2 cellular contexts compared by ENCODE assay signal in genomic region chr3:27500986-27501385, GRCh38.
TF ChIP-seq lines count a peak whose summit lies in the region.

No MANE protein-coding gene starts in this region.

TF ChIP-seq in HepG2, 621 proteins besides CTCF, POLR2A, EP300 and RAD21:
- TF ChIP-seq, protein P1, sequence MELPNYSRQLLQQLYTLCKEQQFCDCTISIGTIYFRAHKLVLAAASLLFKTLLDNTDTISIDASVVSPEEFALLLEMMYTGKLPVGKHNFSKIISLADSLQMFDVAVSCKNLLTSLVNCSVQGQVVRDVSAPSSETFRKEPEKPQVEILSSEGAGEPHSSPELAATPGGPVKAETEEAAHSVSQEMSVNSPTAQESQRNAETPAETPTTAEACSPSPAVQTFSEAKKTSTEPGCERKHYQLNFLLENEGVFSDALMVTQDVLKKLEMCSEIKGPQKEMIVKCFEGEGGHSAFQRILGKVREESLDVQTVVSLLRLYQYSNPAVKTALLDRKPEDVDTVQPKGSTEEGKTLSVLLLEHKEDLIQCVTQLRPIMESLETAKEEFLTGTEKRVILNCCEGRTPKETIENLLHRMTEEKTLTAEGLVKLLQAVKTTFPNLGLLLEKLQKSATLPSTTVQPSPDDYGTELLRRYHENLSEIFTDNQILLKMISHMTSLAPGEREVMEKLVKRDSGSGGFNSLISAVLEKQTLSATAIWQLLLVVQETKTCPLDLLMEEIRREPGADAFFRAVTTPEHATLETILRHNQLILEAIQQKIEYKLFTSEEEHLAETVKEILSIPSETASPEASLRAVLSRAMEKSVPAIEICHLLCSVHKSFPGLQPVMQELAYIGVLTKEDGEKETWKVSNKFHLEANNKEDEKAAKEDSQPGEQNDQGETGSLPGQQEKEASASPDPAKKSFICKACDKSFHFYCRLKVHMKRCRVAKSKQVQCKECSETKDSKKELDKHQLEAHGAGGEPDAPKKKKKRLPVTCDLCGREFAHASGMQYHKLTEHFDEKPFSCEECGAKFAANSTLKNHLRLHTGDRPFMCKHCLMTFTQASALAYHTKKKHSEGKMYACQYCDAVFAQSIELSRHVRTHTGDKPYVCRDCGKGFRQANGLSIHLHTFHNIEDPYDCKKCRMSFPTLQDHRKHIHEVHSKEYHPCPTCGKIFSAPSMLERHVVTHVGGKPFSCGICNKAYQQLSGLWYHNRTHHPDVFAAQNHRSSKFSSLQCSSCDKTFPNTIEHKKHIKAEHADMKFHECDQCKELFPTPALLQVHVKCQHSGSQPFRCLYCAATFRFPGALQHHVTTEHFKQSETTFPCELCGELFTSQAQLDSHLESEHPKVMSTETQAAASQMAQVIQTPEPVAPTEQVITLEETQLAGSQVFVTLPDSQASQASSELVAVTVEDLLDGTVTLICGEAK (IDR thresholded peaks at IDR 0.05), result no peak
- TF ChIP-seq, protein P1 (CRISPR knock-in tag; IDR thresholded peaks at IDR 0.05), result peak; percentile 90
- TF ChIP-seq, protein P2, sequence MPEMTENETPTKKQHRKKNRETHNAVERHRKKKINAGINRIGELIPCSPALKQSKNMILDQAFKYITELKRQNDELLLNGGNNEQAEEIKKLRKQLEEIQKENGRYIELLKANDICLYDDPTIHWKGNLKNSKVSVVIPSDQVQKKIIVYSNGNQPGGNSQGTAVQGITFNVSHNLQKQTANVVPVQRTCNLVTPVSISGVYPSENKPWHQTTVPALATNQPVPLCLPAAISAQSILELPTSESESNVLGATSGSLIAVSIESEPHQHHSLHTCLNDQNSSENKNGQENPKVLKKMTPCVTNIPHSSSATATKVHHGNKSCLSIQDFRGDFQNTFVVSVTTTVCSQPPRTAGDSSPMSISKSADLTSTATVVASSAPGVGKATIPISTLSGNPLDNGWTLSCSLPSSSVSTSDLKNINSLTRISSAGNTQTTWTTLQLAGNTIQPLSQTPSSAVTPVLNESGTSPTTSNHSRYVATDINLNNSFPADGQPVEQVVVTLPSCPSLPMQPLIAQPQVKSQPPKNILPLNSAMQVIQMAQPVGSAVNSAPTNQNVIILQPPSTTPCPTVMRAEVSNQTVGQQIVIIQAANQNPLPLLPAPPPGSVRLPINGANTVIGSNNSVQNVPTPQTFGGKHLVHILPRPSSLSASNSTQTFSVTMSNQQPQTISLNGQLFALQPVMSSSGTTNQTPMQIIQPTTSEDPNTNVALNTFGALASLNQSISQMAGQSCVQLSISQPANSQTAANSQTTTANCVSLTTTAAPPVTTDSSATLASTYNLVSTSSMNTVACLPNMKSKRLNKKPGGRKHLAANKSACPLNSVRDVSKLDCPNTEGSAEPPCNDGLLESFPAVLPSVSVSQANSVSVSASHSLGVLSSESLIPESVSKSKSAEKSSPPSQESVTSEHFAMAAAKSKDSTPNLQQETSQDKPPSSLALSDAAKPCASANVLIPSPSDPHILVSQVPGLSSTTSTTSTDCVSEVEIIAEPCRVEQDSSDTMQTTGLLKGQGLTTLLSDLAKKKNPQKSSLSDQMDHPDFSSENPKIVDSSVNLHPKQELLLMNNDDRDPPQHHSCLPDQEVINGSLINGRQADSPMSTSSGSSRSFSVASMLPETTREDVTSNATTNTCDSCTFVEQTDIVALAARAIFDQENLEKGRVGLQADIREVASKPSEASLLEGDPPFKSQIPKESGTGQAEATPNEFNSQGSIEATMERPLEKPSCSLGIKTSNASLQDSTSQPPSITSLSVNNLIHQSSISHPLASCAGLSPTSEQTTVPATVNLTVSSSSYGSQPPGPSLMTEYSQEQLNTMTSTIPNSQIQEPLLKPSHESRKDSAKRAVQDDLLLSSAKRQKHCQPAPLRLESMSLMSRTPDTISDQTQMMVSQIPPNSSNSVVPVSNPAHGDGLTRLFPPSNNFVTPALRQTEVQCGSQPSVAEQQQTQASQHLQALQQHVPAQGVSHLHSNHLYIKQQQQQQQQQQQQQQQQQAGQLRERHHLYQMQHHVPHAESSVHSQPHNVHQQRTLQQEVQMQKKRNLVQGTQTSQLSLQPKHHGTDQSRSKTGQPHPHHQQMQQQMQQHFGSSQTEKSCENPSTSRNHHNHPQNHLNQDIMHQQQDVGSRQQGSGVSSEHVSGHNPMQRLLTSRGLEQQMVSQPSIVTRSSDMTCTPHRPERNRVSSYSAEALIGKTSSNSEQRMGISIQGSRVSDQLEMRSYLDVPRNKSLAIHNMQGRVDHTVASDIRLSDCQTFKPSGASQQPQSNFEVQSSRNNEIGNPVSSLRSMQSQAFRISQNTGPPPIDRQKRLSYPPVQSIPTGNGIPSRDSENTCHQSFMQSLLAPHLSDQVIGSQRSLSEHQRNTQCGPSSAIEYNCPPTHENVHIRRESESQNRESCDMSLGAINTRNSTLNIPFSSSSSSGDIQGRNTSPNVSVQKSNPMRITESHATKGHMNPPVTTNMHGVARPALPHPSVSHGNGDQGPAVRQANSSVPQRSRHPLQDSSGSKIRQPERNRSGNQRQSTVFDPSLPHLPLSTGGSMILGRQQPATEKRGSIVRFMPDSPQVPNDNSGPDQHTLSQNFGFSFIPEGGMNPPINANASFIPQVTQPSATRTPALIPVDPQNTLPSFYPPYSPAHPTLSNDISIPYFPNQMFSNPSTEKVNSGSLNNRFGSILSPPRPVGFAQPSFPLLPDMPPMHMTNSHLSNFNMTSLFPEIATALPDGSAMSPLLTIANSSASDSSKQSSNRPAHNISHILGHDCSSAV (CRISPR knock-in tag; IDR thresholded peaks at IDR 0.05; ENCODE audit: borderline replicate concordance), result no peak

TF ChIP-seq in endothelial cell of umbilical vein, 7 proteins besides CTCF, POLR2A, EP300 and RAD21:
- no peak for TF ChIP-seq JUN (IDR thresholded peaks at IDR 0.05; ENCODE audit: borderline replicate concordance, insufficient read depth, insufficient read length, low read depth)
- TF ChIP-seq GATA2 (IDR thresholded peaks at IDR 0.05; ENCODE audit: insufficient read depth, insufficient read length, low read depth, low read length), result no peak
- no peak for TF ChIP-seq FOS (IDR thresholded peaks at IDR 0.05; ENCODE audit: borderline replicate concordance, insufficient read depth, low read length)
- TF ChIP-seq EZH2 (IDR thresholded peaks at IDR 0.05; ENCODE audit: borderline replicate concordance, low read depth, low read length, severe bottlenecking), result no peak
- no peak for TF ChIP-seq POLR2AphosphoS5 (IDR thresholded peaks at IDR 0.05; ENCODE audit: insufficient read depth, low read depth, low read length)
- TF ChIP-seq MYC (IDR thresholded peaks at IDR 0.05; ENCODE audit: low read depth, low read length), result no peak
- TF ChIP-seq MAX (IDR thresholded peaks at IDR 0.05; ENCODE audit: insufficient read depth, insufficient read length), result no peak
